ENCODE assay signal across 7 cellular contexts in the genomic region with DNA sequence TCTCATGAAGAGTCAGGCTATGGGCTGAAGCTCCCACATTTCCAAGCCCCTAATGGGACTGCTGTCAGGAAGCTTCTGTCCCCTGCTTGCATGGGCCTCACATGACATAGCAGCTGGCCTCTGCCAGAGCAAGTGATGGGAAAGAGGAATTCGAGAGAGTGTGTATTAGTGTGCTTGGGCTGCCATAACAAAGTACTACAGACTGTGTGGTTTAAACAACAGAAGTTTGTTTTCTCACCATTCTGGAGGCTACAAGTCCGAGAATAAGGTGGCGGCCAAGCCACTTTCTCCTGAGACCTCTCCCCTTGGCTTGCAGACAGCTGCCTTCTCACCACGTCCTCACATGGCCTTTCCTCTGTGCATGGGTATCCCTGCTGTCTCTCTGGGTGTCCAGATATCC.
"Had no signal": no experiment of that assay in that cellular context is flagged by ENCODE, and none has a peak within 500 bp of the region (broad histone marks: within the 10 kb centered on the region; RNA-seq: fewer than 3 reads in every experiment).

No MANE protein-coding gene starts in this region.

- DNase-seq: H9, HCEC 1CT, IMR-90 had no signal

- H2AFZ ChIP-seq: GM23338 had no signal

- H3K4me3 ChIP-seq: GM23338 had no signal

- FAIRE-seq: H1, H54, HTR-8/SVneo had no signal

- ATAC-seq: GM23338 had no signal

- H3K4me2 ChIP-seq: GM23338 had no signal
